Comparison of ENCODE assay signal across 24 cellular contexts in the genomic region with DNA sequence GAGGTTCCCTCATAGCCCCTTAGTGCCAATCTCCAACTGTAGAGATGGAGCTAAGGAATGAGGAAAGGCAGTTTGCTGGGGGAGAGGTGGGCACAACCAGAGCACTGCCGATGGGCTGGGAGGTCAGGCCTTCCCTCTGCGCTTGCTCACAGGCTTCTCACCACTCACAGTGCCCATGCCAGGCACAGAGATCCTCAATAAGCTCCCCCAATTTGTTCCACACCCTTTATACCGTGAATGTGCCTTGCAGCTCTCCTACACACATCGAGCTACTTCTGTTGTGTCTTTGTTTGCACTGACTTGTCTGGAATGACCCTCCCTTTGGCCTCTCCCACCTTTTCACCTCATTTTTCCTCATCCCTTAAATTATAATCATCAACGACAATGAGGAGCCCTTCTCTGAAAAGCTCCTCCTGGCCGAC. TPM values are rescaled to one million over a fixed set of nuclear protein-coding genes. Genes with fewer than 3 reads are reported as not detected.
DNase-seq lines count a peak whose midpoint lies in the region; ATAC-seq, FAIRE-seq and TF ChIP-seq lines count a peak whose summit lies in the region.
"Had no signal": no experiment of that assay in that cellular context is flagged by ENCODE, and none has a peak within 500 bp of the region (broad histone marks: within the 10 kb centered on the region; RNA-seq: fewer than 3 reads in every experiment).

No MANE protein-coding gene starts in this region.

- peaks cover 14% of the 10 kb centered on the region for H3K36me3 Mint-ChIP-seq in HFFc6 (ENCODE audit: low read depth)

- H3K4me1 ChIP-seq in spleen: peaks cover 6 to 69% (median 31%) of the 10 kb centered on the region in 6 donors
- H3K4me1 ChIP-seq: suprapubic skin had no signal

- 84 to 94% (median 90%) methylated on average over 6 of the region's 6 CpGs for WGBS in spleen, 5 donors

- DNase-seq in GM12892 (ENCODE audit: insufficient read length): no peak
- no peak for DNase-seq in HFFc6
- no peak for DNase-seq in dorsolateral prefrontal cortex
- DNase-seq in spleen: no peak
- no peak for DNase-seq in NCI-H748 treated with DMSO at 0.1 percent for 48 hours (lab: John Stamatoyannopoulos, UW)
- DNase-seq in Right ventricle myocardium inferior (ENCODE audit: missing footprints): no peak
- DNase-seq in stimulated activated CD8-positive, alpha-beta memory T cell treated with anti-CD3 and anti-CD28 coated beads, Interleukin-4, amount 100 ng/mL, for 48 hours: no peak
- DNase-seq: activated naive CD4-positive, alpha-beta T cell treated with Interleukin-2 at 50 U/mL for 16 hours; activated T-cell treated with anti-CD3 and anti-CD28 coated beads, Interleukin-2, amount 50 U/mL, for 1 hour; aorta; CD4-positive, alpha-beta T cell; DMS 273 treated with DMSO at 0.1 percent for 48 hours; kidney glomerular epithelial cell; NCI-H510A; occipital lobe; SIG-M5; stimulated activated CD4-positive, alpha-beta T cell treated with anti-CD3 and anti-CD28 coated beads, Interleukin-1b, Interleukin-23, amount 100 ng/mL, for 48 hours had no signal

- peaks cover 9% of the 10 kb centered on the region for H3K27me3 Mint-ChIP-seq in HFFc6 (ENCODE audit: insufficient read depth)
- H3K27me3 Mint-ChIP-seq: CD4-positive, alpha-beta T cell had no signal

- H3K27me3 ChIP-seq in dorsolateral prefrontal cortex (no peaks in the 10 kb centered on the region), spleen (replicated peaks in 1 of 7) (no peaks in the 10 kb centered on the region)
- H3K27me3 ChIP-seq: suprapubic skin had no signal

- H3K4me3 Mint-ChIP-seq in HFFc6: no peak overlapping the region
- H3K4me3 Mint-ChIP-seq: CD4-positive, alpha-beta T cell; T-helper 1 cell treated with Interleukin-12 subunit alpha and Interleukin-12 subunit beta and Interleukin-4 antibody, amounts not matched to agents 30 μg/mL and 1 μg/mL, for 36 hours had no signal

- TF ChIP-seq POLR2A in GM12892 (IDR thresholded peaks at IDR 0.05; ENCODE audit: low read depth, low read length) (no peak), spleen (IDR thresholded peaks at IDR 0.05) (no peak)

- no peak for ATAC-seq in Right ventricle myocardium inferior

- intact Hi-C loops in dorsolateral prefrontal cortex (cut with DNase I): no loop called here
- intact Hi-C loops in spleen (cut with DNase I; ENCODE audit: low total_unique reads): no loop called here
- intact Hi-C loops in Right ventricle myocardium inferior (cut with DNase I): no loop called here

- H3K4me3 ChIP-seq in dorsolateral prefrontal cortex: no peak overlapping the region
- H3K4me3 ChIP-seq in spleen: peak overlapping the region in 1 of 8 donors; percentile 63
- H3K4me3 ChIP-seq: skin epidermis, suprapubic skin had no signal

- H3K9me3 Mint-ChIP-seq in HFFc6: no peaks in the 10 kb centered on the region
- H3K9me3 Mint-ChIP-seq: CD4-positive, alpha-beta T cell; T-helper 1 cell treated with Interleukin-12 subunit alpha and Interleukin-12 subunit beta and Interleukin-4 antibody, amounts not matched to agents 30 μg/mL and 1 μg/mL, for 36 hours had no signal

- H3K27ac Mint-ChIP-seq in HFFc6: peak overlapping the region; percentile 27; the same call in 1 of the 2 replicates
- H3K27ac Mint-ChIP-seq: CD4-positive, alpha-beta T cell; T-helper 1 cell treated with Interleukin-12 subunit alpha and Interleukin-12 subunit beta and Interleukin-4 antibody, amounts not matched to agents 30 μg/mL and 1 μg/mL, for 36 hours had no signal

- H3K4me1 Mint-ChIP-seq in HFFc6 (ENCODE audit: low read depth): no peaks in the 10 kb centered on the region

- H3K27ac ChIP-seq in dorsolateral prefrontal cortex: peak overlapping the region in 44 of 59 donors; percentile 3 to 78 (median 56)
- H3K27ac ChIP-seq in spleen: peak overlapping the region in 7 of 8 donors; percentile 72 to 89 (median 85)
- H3K27ac ChIP-seq: KMS-11, suprapubic skin had no signal

- H3K9me3 ChIP-seq in spleen: no peaks in the 10 kb centered on the region
- H3K9me3 ChIP-seq: suprapubic skin had no signal

- TF ChIP-seq CTCF in HFFc6 (IDR thresholded peaks at IDR 0.05) (no peak), dorsolateral prefrontal cortex (IDR thresholded peaks at IDR 0.05 in 54 of 56, conservative IDR thresholded peaks at IDR 0.05 in 2 of 56; ENCODE audit: low read depth in 1 of 56, partially characterized antibody in 56 of 56) (no peak), spleen (IDR thresholded peaks at IDR 0.05 in 8 of 11, conservative IDR thresholded peaks at IDR 0.05 in 3 of 11) (no peak)

- FAIRE-seq in GM12892 (lab: Jason Lieb, UNC): peak; percentile 40

- peaks cover 2 to 41% (median 34%) of the 10 kb centered on the region in 6 donors for H3K36me3 ChIP-seq in spleen

RNA-seq across cellular contexts. Expression of gene HK3, which starts 1.6 kb away (rescaled TPM):
- polyA plus RNA-seq in GM12892 (2012; ENCODE audit: missing spikeins): 1.0 TPM
- not detected for total RNA-seq in HFFc6 (2021; fragmentation: NEBNext Ultra II Directional; extraction: Animal tissue kit (Norgen Biotek cat#: 25700))
- total RNA-seq in dorsolateral prefrontal cortex (10 to 100 TPM in 2 of 120 experiments, 1 to 10 TPM in 78, under 1 TPM in 37, not detected in 3; 0.19 to 13.7 (median 1.6) TPM), spleen (100 to 1,000 TPM in 6 of 7 donors, 10 to 100 TPM in 1; 72.8 to 369 (median 170) TPM), Right ventricle myocardium inferior (6.4 TPM)
- 100 to 1,000 TPM in 2 of 3 donors, 10 to 100 TPM in 1; 38.8 to 199 (median 151) TPM for polyA plus RNA-seq in spleen
- total RNA-seq: dermis microvascular lymphatic vessel endothelial cell, HT1080, lung microvascular endothelial cell had no signal

Comparison
In these comparisons a context has a peak if more than half of its experiments do, and no peak if none do; other contexts are left out.
1. RNA of gene HK3, which starts 1.6 kb away (total RNA-seq): 72.8 to 369 TPM in spleen; 6.4 TPM in Right ventricle myocardium inferior (single experiment), 0.19 to 13.7 TPM in dorsolateral prefrontal cortex and not detected in HFFc6; every median in the first group is over 4 times any median in the second.